ENCODE assay signal across 1 cellular context in genomic region chr3:105366302-105367062, GRCh38.
TF ChIP-seq lines count a peak whose summit lies in the region.

Gene ALCAM, plus strand, starts transcription at chr3:105366909.

TF ChIP-seq in HepG2, 621 proteins besides CTCF, POLR2A, EP300 and RAD21 (continued from another document and continues in another):
- TF ChIP-seq ARID4A (CRISPR knock-in tag; IDR thresholded peaks at IDR 0.05; ENCODE audit: borderline replicate concordance) (peak; percentile 76), ZNF281 (CRISPR knock-in tag; IDR thresholded peaks at IDR 0.05; ENCODE audit: borderline replicate concordance) (no peak), ZFAT (CRISPR knock-in tag; conservative IDR thresholded peaks at IDR 0.05) (0 out of 2 replicates have a peak, but pooled peaks have one; percentile 41), TCF7L2 (IDR thresholded peaks at IDR 0.05; ENCODE audit: low read depth, low read length) (no peak), THAP7 (CRISPR knock-in tag; IDR thresholded peaks at IDR 0.05) (no peak), ARNT (IDR thresholded peaks at IDR 0.05) (no peak), STAT5B (CRISPR knock-in tag; IDR thresholded peaks at IDR 0.05) (no peak), ZNF552 (CRISPR knock-in tag; IDR thresholded peaks at IDR 0.05; ENCODE audit: borderline replicate concordance) (peak; percentile 50; the same call in 1 of the 2 replicates), ZFYVE20 (CRISPR knock-in tag; IDR thresholded peaks at IDR 0.05; ENCODE audit: borderline replicate concordance, low read depth) (peak; percentile 43; the same call in 1 of the 2 replicates), SALL2 (CRISPR knock-in tag; IDR thresholded peaks at IDR 0.05) (0 out of 2 replicates have a peak, but pooled peaks have one; percentile 43), SIX1 (CRISPR knock-in tag; IDR thresholded peaks at IDR 0.05; ENCODE audit: borderline replicate concordance) (no peak), FIP1L1 (IDR thresholded peaks at IDR 0.05; ENCODE audit: borderline replicate concordance, insufficient read depth, low read depth, low read length) (no peak), JARID2 (CRISPR knock-in tag; IDR thresholded peaks at IDR 0.05; ENCODE audit: insufficient replicate concordance) (no peak), ZNF672 (CRISPR knock-in tag; IDR thresholded peaks at IDR 0.05) (no peak; the same call in 1 of the 2 replicates), FOXJ3 (CRISPR knock-in tag; IDR thresholded peaks at IDR 0.05; ENCODE audit: borderline replicate concordance) (no peak), THAP8 (CRISPR knock-in tag; IDR thresholded peaks at IDR 0.05; ENCODE audit: borderline replicate concordance) (no peak), KAT7 (CRISPR knock-in tag; IDR thresholded peaks at IDR 0.05; ENCODE audit: borderline replicate concordance) (no peak), ZNF343 (CRISPR knock-in tag; IDR thresholded peaks at IDR 0.05) (peak; percentile 55; the same call in 1 of the 2 replicates), ZMYM4 (CRISPR knock-in tag; IDR thresholded peaks at IDR 0.05) (peak; percentile 97), ZNF746 (CRISPR knock-in tag; IDR thresholded peaks at IDR 0.05) (peak; percentile 83), RELA (CRISPR knock-in tag; IDR thresholded peaks at IDR 0.05) (no peak; the same call in 1 of the 2 replicates), ZNF704 (CRISPR knock-in tag; IDR thresholded peaks at IDR 0.05; ENCODE audit: borderline replicate concordance) (peak; percentile 86; the same call in 1 of the 2 replicates), ZNF501 (CRISPR knock-in tag; IDR thresholded peaks at IDR 0.05) (peak; percentile 71), ZNF33A (CRISPR knock-in tag; IDR thresholded peaks at IDR 0.05; ENCODE audit: borderline replicate concordance) (no peak), ZNF30 (CRISPR knock-in tag; IDR thresholded peaks at IDR 0.05) (0 out of 2 replicates have a peak, but pooled peaks have one; percentile 17), ZZZ3 (CRISPR knock-in tag; IDR thresholded peaks at IDR 0.05; ENCODE audit: borderline replicate concordance) (no peak), KMT2B (CRISPR knock-in tag; IDR thresholded peaks at IDR 0.05) (peak; percentile 68; the same call in 1 of the 2 replicates), ZSCAN9 (CRISPR knock-in tag; IDR thresholded peaks at IDR 0.05; ENCODE audit: borderline replicate concordance) (no peak), ZNF121 (CRISPR knock-in tag; IDR thresholded peaks at IDR 0.05) (no peak), ZNF143 (CRISPR knock-in tag; IDR thresholded peaks at IDR 0.05) (peak; percentile 49; the same call in 1 of the 2 replicates), GABPB1 (CRISPR knock-in tag; IDR thresholded peaks at IDR 0.05) (peak; percentile 73), ELK4 (CRISPR knock-in tag; IDR thresholded peaks at IDR 0.05; ENCODE audit: borderline replicate concordance) (no peak), ERF (CRISPR knock-in tag; IDR thresholded peaks at IDR 0.05) (peak; percentile 85; the same call in 1 of the 2 replicates), FOXA1 (IDR thresholded peaks at IDR 0.05) (no peak), FOXA1 (CRISPR knock-in tag; IDR thresholded peaks at IDR 0.05) (no peak), ZFP1 (CRISPR knock-in tag; IDR thresholded peaks at IDR 0.05) (no peak), STAG1 (CRISPR knock-in tag; IDR thresholded peaks at IDR 0.05) (peak; percentile 81), KLF11 (CRISPR knock-in tag; IDR thresholded peaks at IDR 0.05) (peak; percentile 89), BATF2 (CRISPR knock-in tag; IDR thresholded peaks at IDR 0.05) (no peak; the same call in 1 of the 2 replicates), RBM22 (optimal IDR thresholded peaks at IDR 0.05; ENCODE audit: low read length) (no peak), ZNF678 (CRISPR knock-in tag; IDR thresholded peaks at IDR 0.05) (peak; percentile 69; the same call in 1 of the 2 replicates), ZNF20 (CRISPR knock-in tag; IDR thresholded peaks at IDR 0.05) (peak; percentile 38; the same call in 1 of the 2 replicates), MTERF4 (CRISPR knock-in tag; IDR thresholded peaks at IDR 0.05) (peak; percentile 94), ZNF225 (CRISPR knock-in tag; IDR thresholded peaks at IDR 0.05) (no peak), XBP1 (CRISPR knock-in tag; IDR thresholded peaks at IDR 0.05) (no peak), POGZ (CRISPR knock-in tag; IDR thresholded peaks at IDR 0.05) (peak; percentile 85), ZFX (CRISPR knock-in tag; IDR thresholded peaks at IDR 0.05; ENCODE audit: low read depth) (no peak; the same call in 1 of the 2 replicates), ZNF557 (CRISPR knock-in tag; IDR thresholded peaks at IDR 0.05) (0 out of 2 replicates have a peak, but pooled peaks have one; percentile 27), CERS6 (CRISPR knock-in tag; IDR thresholded peaks at IDR 0.05) (no peak), BRD4 (CRISPR knock-in tag; IDR thresholded peaks at IDR 0.05) (0 out of 2 replicates have a peak, but pooled peaks have one; percentile 50), NCOA2 (CRISPR knock-in tag; IDR thresholded peaks at IDR 0.05) (peak; percentile 39; the same call in 1 of the 2 replicates), NR1H2 (CRISPR knock-in tag; IDR thresholded peaks at IDR 0.05; ENCODE audit: borderline replicate concordance, low read depth) (no peak), ZNF7 (CRISPR knock-in tag; IDR thresholded peaks at IDR 0.05) (no peak), PHB2 (IDR thresholded peaks at IDR 0.05; ENCODE audit: partially characterized antibody) (no peak), FOXC1 (CRISPR knock-in tag; IDR thresholded peaks at IDR 0.05; ENCODE audit: borderline replicate concordance) (peak; percentile 65; the same call in 1 of the 2 replicates), ZBTB10 (CRISPR knock-in tag; IDR thresholded peaks at IDR 0.05; ENCODE audit: borderline replicate concordance) (peak; percentile 62; the same call in 1 of the 2 replicates)
